Comparison of ENCODE assay signal across 8 cellular contexts in the genomic region with DNA sequence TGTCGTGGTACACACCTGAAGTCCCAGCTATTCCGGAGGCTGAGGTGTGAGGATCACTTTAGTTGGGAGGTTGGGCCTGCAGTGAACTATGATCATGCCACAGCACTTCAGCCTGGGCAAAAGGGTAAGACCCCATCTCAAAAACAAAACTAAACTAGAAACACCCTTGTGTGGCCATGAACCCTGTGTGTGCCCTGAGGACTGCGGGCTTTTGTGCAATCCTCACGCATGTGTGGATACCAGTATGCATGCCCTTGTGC. TPM values are rescaled to one million over a fixed set of nuclear protein-coding genes. Genes with fewer than 3 reads are reported as not detected.
A peak's percentile ranks its signal among the peaks of the same experiment; 100 is the strongest.
DNase-seq lines count a peak whose midpoint lies in the region; ATAC-seq, FAIRE-seq and TF ChIP-seq lines count a peak whose summit lies in the region.

No MANE protein-coding gene starts in this region.

- H4K20me1 ChIP-seq in IMR-90 (ENCODE audit: insufficient read depth, low read length): peaks cover 32% of the 10 kb centered on the region

- peak overlapping the region; percentile 88 for H2AFZ ChIP-seq in IMR-90 (replicated peaks; ENCODE audit: low read length, poor library complexity)

- peak overlapping the region; percentile 83 for H3K4me2 ChIP-seq in IMR-90 (ENCODE audit: low read depth, low read length)

- peak overlapping the region; percentile 94 to 100 (median 99) for H3K4me3 Mint-ChIP-seq in naive B cell

- H3K14ac ChIP-seq in IMR-90 (replicated peaks; ENCODE audit: low read depth, low read length): peak overlapping the region; percentile 67

- peak overlapping the region; percentile 58 for H3K9ac ChIP-seq in IMR-90 (ENCODE audit: low read depth, low read length)

- POLR2A ChIA-PET in A673 (lab: Charles Lee; ENCODE audit: low non-redundant PET) (no interaction called here), IMR-90 (lab: Charles Lee; ENCODE audit: unreplicated experiment) (no interaction called here)

- H3K4me1 Mint-ChIP-seq in naive B cell: peaks cover 54 to 64% (median 59%) of the 10 kb centered on the region in 3 donors

- H3K9me3 Mint-ChIP-seq in naive B cell: no peaks in the 10 kb centered on the region

- H3K4ac ChIP-seq in IMR-90 (ENCODE audit: low read depth, low read length): peak overlapping the region; percentile 61

- H2BK5ac ChIP-seq in IMR-90 (ENCODE audit: low read depth, low read length, poor library complexity, severe bottlenecking): peak overlapping the region; percentile 57

- H4K8ac ChIP-seq in IMR-90 (ENCODE audit: low read depth in 2 of 2, low read length in 2 of 2): peak overlapping the region; percentile 49 to 67; a peak in 2 of 4 replicates

- no peak for TF ChIP-seq POLR2A in IMR-90 (IDR thresholded peaks at IDR 0.05; ENCODE audit: low read depth, low read length)

- H3K9me3 ChIP-seq in A673 (ENCODE audit: low read depth, low read length, poor library complexity, severe bottlenecking) (no peaks in the 10 kb centered on the region), IMR-90 (ENCODE audit: control insufficient read depth, insufficient read depth, low read length) (no peaks in the 10 kb centered on the region)

- H4K91ac ChIP-seq in IMR-90 (ENCODE audit: insufficient read depth, low read depth, low read length): peak overlapping the region; percentile 43; the same call in 1 of the 2 replicates

- peaks cover 31% of the 10 kb centered on the region for H3K4me1 ChIP-seq in A673 (ENCODE audit: insufficient read depth, low read length, poor library complexity, severe bottlenecking)
- H3K4me1 ChIP-seq in IMR-90 (ENCODE audit: control insufficient read depth, insufficient read depth, low read length): peaks cover 26% of the 10 kb centered on the region

- BruUV-seq in A673 (replicated peaks; lab: Mats Ljungman, UMichigan) (no TSS peak), IMR-90 (replicated peaks; lab: Mats Ljungman, UMichigan) (no TSS peak)

- intact Hi-C loops in A673 (cut with micrococcal nuclease; ENCODE audit: unreplicated experiment) (loop anchor here (1.0 to 2.0 kb wide), 2 partner anchors 20 to 47 kb away; a partner anchor contains a TSS), IMR-90 (cut with micrococcal nuclease) (loop anchor here (5.0 kb wide), 2 partner anchors 46 to 81 kb away; a partner anchor contains a TSS)

- H3K18ac ChIP-seq in IMR-90 (ENCODE audit: low read depth, low read length): no peak overlapping the region; the same call in 1 of the 2 replicates

- FAIRE-seq in RCC 7860 (lab: Jason Lieb, UNC): no peak

- H3K27ac Mint-ChIP-seq in naive B cell: peak overlapping the region; percentile 97 to 100 (median 100)

- H2BK20ac ChIP-seq in IMR-90 (ENCODE audit: low read depth, low read length): no peak overlapping the region

- no peaks in the 10 kb centered on the region for H3K27me3 Mint-ChIP-seq in naive B cell

- H3K9me1 ChIP-seq in IMR-90 (ENCODE audit: insufficient read depth, low read length): peaks cover 22% of the 10 kb centered on the region

- TF ChIP-seq CTCF in A673 (conservative IDR thresholded peaks at IDR 0.05; ENCODE audit: low read depth, low read length) (no peak), IMR-90 (conservative IDR thresholded peaks at IDR 0.05; ENCODE audit: low read depth, low read length) (no peak)

- H4K5ac ChIP-seq in IMR-90 (ENCODE audit: low read depth, low read length): peak overlapping the region; percentile 31

- peaks cover 4 to 40% of the 10 kb centered on the region in 2 experiments; a peak in 3 of 4 replicates for H3K79me1 ChIP-seq in IMR-90 (ENCODE audit: low read depth in 1 of 2, low read length in 2 of 2)

- H2BK120ac ChIP-seq in IMR-90 (ENCODE audit: low read depth, low read length): peak overlapping the region; percentile 23; the same call in 1 of the 2 replicates

- peak overlapping the region; percentile 68; the same call in 1 of the 2 replicates for H3K23ac ChIP-seq in IMR-90 (ENCODE audit: low read depth, low read length)

- in situ Hi-C loops in IMR-90 (cut with MboI; ENCODE audit: low sequenced_read_pairs): no loop called here

- peak overlapping the region; percentile 61 for H2AK9ac ChIP-seq in IMR-90 (replicated peaks; ENCODE audit: low read depth, low read length, poor library complexity)

- H3K36me3 ChIP-seq in A673 (ENCODE audit: insufficient read depth, low read length, poor library complexity, severe bottlenecking) (peaks cover 19% of the 10 kb centered on the region), IMR-90 (ENCODE audit: control insufficient read depth, insufficient read depth, low read length) (peaks cover 21% of the 10 kb centered on the region)

- no peak overlapping the region for H3K56ac ChIP-seq in IMR-90 (ENCODE audit: extremely low read depth, insufficient read depth, low read length)

- dilution Hi-C loops in IMR-90 (cut with HindIII; ENCODE audit: low sequenced_read_pairs, unreplicated experiment): no loop called here

- TF ChIP-seq RAD21 in IMR-90 (IDR thresholded peaks at IDR 0.05; ENCODE audit: low read length): no peak

- WGBS in IMR-90 (ENCODE audit: extremely low coverage in 2 of 2, insufficient read length in 1 of 2), 2 experiments: 57% methylated on average over 2 of the region's 4 CpGs; no CpG with 5 or more reads in 1 of the 2 experiments

- CTCF ChIA-PET in A673 (lab: Charles Lee): no interaction called here
- CTCF ChIA-PET in IMR-90 (lab: Yijun Ruan, JAX): interaction anchor here (1.1 kb wide), 1 partner anchor 47 kb away, joined by 3 read pairs; a partner anchor contains a TSS

- H3K27me3 ChIP-seq in A673 (replicated peaks; ENCODE audit: insufficient read depth, low read depth, low read length, poor library complexity): no peaks in the 10 kb centered on the region
- no peaks in the 10 kb centered on the region for H3K27me3 ChIP-seq in IMR-90 (ENCODE audit: control insufficient read depth, insufficient read depth, low read length)

- DNase-seq in A673 (ENCODE audit: low spot score) (no peak), IMR-90 (no peak), caudate nucleus (lab: John Stamatoyannopoulos, UW) (no peak), naive B cell (no peak), RCC 7860 (ENCODE audit: low spot score) (no peak), NCI-H1930 (lab: John Stamatoyannopoulos, UW) (no peak), NCI-H226 (no peak)

- peaks cover 0 to 16% of the 10 kb centered on the region in 2 donors for H3K36me3 Mint-ChIP-seq in naive B cell

- H3K27ac ChIP-seq in A673 (ENCODE audit: low read depth, low read length, poor library complexity, severe bottlenecking): peak overlapping the region; percentile 62
- peak overlapping the region; percentile 47 for H3K27ac ChIP-seq in IMR-90 (ENCODE audit: insufficient read depth, low read length)
- H3K27ac ChIP-seq in caudate nucleus (ENCODE audit: low read depth, low read length): peak overlapping the region; percentile 83

- no peak overlapping the region for H2BK15ac ChIP-seq in IMR-90 (ENCODE audit: low read depth, low read length)

- H2AK5ac ChIP-seq in IMR-90 (ENCODE audit: low read depth, low read length): peak overlapping the region; percentile 50; the same call in 1 of the 2 replicates

- peak overlapping the region; percentile 50 for H3K4me3 ChIP-seq in A673 (ENCODE audit: low read depth, low read length, poor library complexity, severe bottlenecking)
- H3K4me3 ChIP-seq in IMR-90 (ENCODE audit: insufficient read depth, low read depth, low read length): peak overlapping the region; percentile 55

- ATAC-seq in IMR-90 (ENCODE audit: low read depth): no peak
- ATAC-seq in naive B cell (ENCODE audit: low read depth in 2 of 2): no peak
- no peak for ATAC-seq in HG03025 (IDR thresholded peaks at IDR 0.05; ENCODE audit: low FRiP score, unreplicated experiment)

TF ChIP-seq in IMR-90, 13 proteins besides CTCF, POLR2A, EP300 and RAD21 (continues in another document):
- no peak for TF ChIP-seq CHD1 (IDR thresholded peaks at IDR 0.05; ENCODE audit: low read depth, low read length)
- TF ChIP-seq CEBPB (IDR thresholded peaks at IDR 0.05; ENCODE audit: low read depth, low read length): no peak
- no peak for TF ChIP-seq RFX5 (IDR thresholded peaks at IDR 0.05; ENCODE audit: low read depth, low read length)

RNA-seq across cellular contexts. Expression of a gene that starts 1.1 kb away (rescaled TPM):
- 105 and 113 TPM in 2 replicates for total RNA-seq in A673 (2021)
- total RNA-seq in IMR-90 (2012; rRNA removed): 50.5 and 54.1 TPM in 2 replicates
- polyA plus RNA-seq in IMR-90 (2012; rRNA removed): 60.2 and 62.7 TPM in 2 replicates
- 39.4 and 78.4 TPM in 2 replicates for polyA plus RNA-seq in IMR-90 (2012; cell fraction: cytosol; rRNA removed)
- polyA plus RNA-seq in IMR-90 (2012; cell fraction: nucleus; rRNA removed; ENCODE audit: low replicate concordance): 64.4 and 149 TPM in 2 replicates
- 100 to 1,000 TPM in 4 of 6 donors, 10 to 100 TPM in 2; 66.8 to 184 (median 124) TPM for polyA plus RNA-seq in naive B cell (ENCODE audit: low read depth in 6 of 6)

RNA-seq across cellular contexts. Expression of a gene that starts 19.8 kb away (rescaled TPM):
- total RNA-seq in A673 (2021) (9.1 and 14.6 TPM in 2 replicates), IMR-90 (2012; rRNA removed) (7.9 and 8.3 TPM in 2 replicates)
- polyA plus RNA-seq in IMR-90 (2012; rRNA removed) (21.4 and 25.9 TPM in 2 replicates), naive B cell (ENCODE audit: low read depth in 6 of 6) (100 to 1,000 TPM; 111 to 167 (median 145) TPM)
- polyA plus RNA-seq in IMR-90 (2012; cell fraction: cytosol; rRNA removed): 49.0 and 50.2 TPM in 2 replicates
- polyA plus RNA-seq in IMR-90 (2012; cell fraction: nucleus; rRNA removed; ENCODE audit: low replicate concordance): 34.1 and 62.8 TPM in 2 replicates

RNA-seq across cellular contexts. Expression of a gene that starts 22.6 kb away (rescaled TPM):
- total RNA-seq in A673 (2021) (0.75 and 0.85 TPM in 2 replicates), IMR-90 (2012; rRNA removed) (not detected in 2 replicates)
- polyA plus RNA-seq in IMR-90 (2012; rRNA removed) (0.44 TPM in 1 of 2 replicates, not detected in the other), naive B cell (ENCODE audit: low read depth in 6 of 6) (not detected)
- polyA plus RNA-seq in IMR-90 (2012; cell fraction: cytosol; rRNA removed): 0.24 and 1.6 TPM in 2 replicates
- polyA plus RNA-seq in IMR-90 (2012; cell fraction: nucleus; rRNA removed; ENCODE audit: low replicate concordance): 0.64 TPM in 1 of 2 replicates, not detected in the other

RNA-seq across cellular contexts. Expression of a gene that starts 46.9 kb away (rescaled TPM):
- 167 and 179 TPM in 2 replicates for total RNA-seq in A673 (2021)
- 28.3 and 30.3 TPM in 2 replicates for total RNA-seq in IMR-90 (2012; rRNA removed)
- polyA plus RNA-seq in IMR-90 (2012; rRNA removed): 81.3 and 158 TPM in 2 replicates
- 89.7 and 101 TPM in 2 replicates for polyA plus RNA-seq in IMR-90 (2012; cell fraction: cytosol; rRNA removed)
- polyA plus RNA-seq in IMR-90 (2012; cell fraction: nucleus; rRNA removed; ENCODE audit: low replicate concordance): 76.5 and 101 TPM in 2 replicates
- 10 to 100 TPM; 48.3 to 88.8 (median 59.8) TPM for polyA plus RNA-seq in naive B cell (ENCODE audit: low read depth in 6 of 6)

RNA-seq across cellular contexts. Expression of a gene that starts 47.6 kb away (rescaled TPM):
- total RNA-seq in A673 (2021) (17.1 and 20.8 TPM in 2 replicates), IMR-90 (2012; rRNA removed) (0.28 and 0.54 TPM in 2 replicates)
- polyA plus RNA-seq in IMR-90 (2012; rRNA removed) (4.9 and 5.4 TPM in 2 replicates), naive B cell (ENCODE audit: low read depth in 6 of 6) (1 to 10 TPM; 1.9 to 5.6 (median 4.7) TPM)
- polyA plus RNA-seq in IMR-90 (2012; cell fraction: cytosol; rRNA removed): 4.2 and 5.8 TPM in 2 replicates
- 6.8 and 12.2 TPM in 2 replicates for polyA plus RNA-seq in IMR-90 (2012; cell fraction: nucleus; rRNA removed; ENCODE audit: low replicate concordance)
